Comparison of ENCODE assay signal across 17 cellular contexts in genomic region chr6:143000771-143001170, GRCh38. TPM values are rescaled to one million over a fixed set of nuclear protein-coding genes. Genes with fewer than 3 reads are reported as not detected.
DNase-seq lines count a peak whose midpoint lies in the region; ATAC-seq, FAIRE-seq and TF ChIP-seq lines count a peak whose summit lies in the region.
"Had no signal": no experiment of that assay in that cellular context is flagged by ENCODE, and none has a peak within 500 bp of the region (broad histone marks: within the 10 kb centered on the region; RNA-seq: fewer than 3 reads in every experiment).

No MANE protein-coding gene starts in this region.

- H3K27me3 ChIP-seq in uterus = no peaks in the 10 kb centered on the region

- DNase-seq in frontal cortex (ENCODE audit: low spot score in 2 of 2) (peak in 1 of 2 donors; percentile 14), midbrain (lab: John Stamatoyannopoulos, UW) (peak; percentile 70), putamen (ENCODE audit: low spot score) (peak; percentile 70), uterus (no peak)
- no peak for DNase-seq in stimulated activated naive CD4-positive, alpha-beta T cell treated with Interleukin-2 at 50 U/mL for 16 hours (lab: John Stamatoyannopoulos, UW)
- DNase-seq in activated naive CD4-positive, alpha-beta T cell treated with anti-CD3 and anti-CD28 coated beads, Interleukin-2, amount 50 U/mL, for 16 hours = no peak
- DNase-seq: Karpas-422, NCI-H1694, NCI-H2081 treated with DMSO at 0.1 percent for 48 hours, NCI-H2171 treated with DMSO at 0.1 percent for 48 hours, NCI-H524 treated with DMSO at 0.1 percent for 48 hours, PC-3, RPMI8226, SHP77 treated with DMSO at 0.1 percent for 48 hours had no signal

- H3K36me3 ChIP-seq in uterus = no peaks in the 10 kb centered on the region

- TF ChIP-seq CTCF in uterus (IDR thresholded peaks at IDR 0.05) = no peak

- intact Hi-C loops in uterus (cut with DNase I; ENCODE audit: low total_unique reads) = no loop called here

- H3K4me1 ChIP-seq in uterus = no peaks in the 10 kb centered on the region

- ATAC-seq in GM21360 (IDR thresholded peaks at IDR 0.05; ENCODE audit: unreplicated experiment) = no peak
- ATAC-seq: PC-3 had no signal

- FAIRE-seq in frontal cortex (lab: Jason Lieb, UNC) = peak; percentile 60
- FAIRE-seq: A204.1 had no signal

- H3K4me3 ChIP-seq in uterus = no peak overlapping the region

- no peak for TF ChIP-seq POLR2A in uterus (IDR thresholded peaks at IDR 0.05)

- no peaks in the 10 kb centered on the region for H3K9me3 ChIP-seq in uterus

- H3K27ac ChIP-seq in angular gyrus (ENCODE audit: low read depth, low read length) (peak overlapping the region; percentile 3), uterus (no peak overlapping the region)

RNA-seq across cellular contexts. Expression of gene HIVEP2, which starts 55.8 kb away (rescaled TPM):
- 68.9 TPM for total RNA-seq in frontal cortex
- 10 to 100 TPM; 11.0 to 24.7 (median 19.8) TPM for total RNA-seq in uterus

RNA-seq across cellular contexts. Expression of gene AIG1, which starts 59.9 kb away (rescaled TPM):
- total RNA-seq in frontal cortex = 39.5 TPM
- total RNA-seq in uterus = 10 to 100 TPM in 3 of 4 donors, 1 to 10 TPM in 1; 6.9 to 36.6 (median 27.8) TPM

Comparison
In these comparisons a context has a peak if more than half of its experiments do, and no peak if none do; other contexts are left out.
1. DNase-seq: peak in midbrain (single experiment) and putamen (single experiment); none in uterus (0 of 2), stimulated activated naive CD4-positive, alpha-beta T cell treated with Interleukin-2 at 50 U/mL for 16 hours (single experiment) and activated naive CD4-positive, alpha-beta T cell treated with anti-CD3 and anti-CD28 coated beads, Interleukin-2, amount 50 U/mL, for 16 hours (single experiment).